ENCODE assay signal across 8 cellular contexts in the genomic region with DNA sequence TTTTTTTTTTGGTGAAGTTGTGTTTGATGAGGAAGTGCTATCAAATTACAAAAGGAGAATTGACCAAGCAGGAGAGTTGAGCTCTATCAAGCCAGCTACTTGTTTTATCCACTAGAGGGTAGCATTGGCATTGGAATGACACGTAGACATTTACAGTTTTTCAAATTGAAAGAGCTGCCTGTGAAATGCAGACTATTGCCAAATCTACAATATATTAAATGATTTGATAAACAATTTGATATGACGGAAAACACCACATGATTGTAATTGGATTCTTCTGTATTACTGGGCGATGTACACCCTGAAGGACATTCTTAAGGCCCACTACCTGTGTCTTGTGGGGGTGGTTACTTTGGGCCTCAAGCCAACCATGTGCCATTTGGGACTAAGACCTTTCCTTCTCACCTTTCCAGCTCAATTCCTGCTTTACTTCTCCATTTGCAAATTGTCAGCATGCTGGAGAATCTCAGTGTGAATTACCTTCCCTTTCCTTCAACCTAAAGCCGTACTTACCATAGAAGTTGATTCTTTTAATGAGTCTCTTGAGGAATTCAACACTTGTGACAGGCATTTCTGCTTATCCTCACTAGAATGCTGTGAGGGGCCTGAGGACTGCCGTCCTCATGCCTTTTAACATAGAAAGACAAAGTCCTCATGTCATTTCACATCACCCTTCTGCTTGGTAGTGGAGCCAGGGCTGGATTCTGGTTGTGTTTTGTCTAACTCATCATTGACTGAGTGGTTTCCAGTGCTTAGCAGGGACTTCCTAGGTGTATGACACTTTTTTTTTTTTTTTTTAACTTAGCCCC.
A peak's percentile ranks its signal among the peaks of the same experiment; 100 is the strongest.
DNase-seq lines count a peak whose midpoint lies in the region; ATAC-seq lines count a peak whose summit lies in the region.

No MANE protein-coding gene starts in this region.

- peaks cover 0 to 2% (median 0%) of the 10 kb centered on the region in 6 donors for H3K9me3 Mint-ChIP-seq in immature natural killer cell
- no peaks in the 10 kb centered on the region for H3K9me3 Mint-ChIP-seq in stimulated activated naive CD8-positive, alpha-beta T cell treated with anti-CD3 and anti-CD28 coated beads, Interleukin-15, amount 100 ng/mL, for 72 hours

- DNase-seq in DMS 273 treated with DMSO at 0.1 percent for 48 hours (lab: John Stamatoyannopoulos, UW) (peak; percentile 50), NCI-H524 (lab: John Stamatoyannopoulos, UW) (peak; percentile 44 to 63), astrocyte of the hippocampus (ENCODE audit: low read depth, low spot score) (peak; percentile 84), immature natural killer cell (peak; percentile 7 to 15 (median 8))
- DNase-seq in stimulated activated naive CD8-positive, alpha-beta T cell treated with anti-CD3 and anti-CD28 coated beads, Interleukin-15, amount 100 ng/mL, for 72 hours = peak in 1 of 2 donors; percentile 21
- DNase-seq in activated CD4-positive, alpha-beta T cell treated with anti-CD3 and anti-CD28 coated beads for 4 hours = no peak

- peak; percentile 87 for ATAC-seq in GM19351 (IDR thresholded peaks at IDR 0.05; ENCODE audit: unreplicated experiment)
- ATAC-seq in HG03520 (IDR thresholded peaks at IDR 0.05; ENCODE audit: unreplicated experiment) = peak; percentile 65
- peak; percentile 75 for ATAC-seq in stimulated activated naive CD8-positive, alpha-beta T cell treated with anti-CD3 and anti-CD28 coated beads, Interleukin-15, amount 100 ng/mL, for 72 hours

- H3K4me1 Mint-ChIP-seq in immature natural killer cell = no peaks in the 10 kb centered on the region
- H3K4me1 Mint-ChIP-seq in stimulated activated naive CD8-positive, alpha-beta T cell treated with anti-CD3 and anti-CD28 coated beads, Interleukin-15, amount 100 ng/mL, for 72 hours = peaks cover 20% of the 10 kb centered on the region

- H3K27ac Mint-ChIP-seq in immature natural killer cell = no peak overlapping the region
- H3K27ac Mint-ChIP-seq in stimulated activated naive CD8-positive, alpha-beta T cell treated with anti-CD3 and anti-CD28 coated beads, Interleukin-15, amount 100 ng/mL, for 72 hours = peak overlapping the region in 1 of 2 donors; percentile 90

- no peaks in the 10 kb centered on the region for H3K36me3 Mint-ChIP-seq in immature natural killer cell

- H3K27me3 Mint-ChIP-seq in immature natural killer cell (ENCODE audit: low read depth in 3 of 3) = peaks cover 1 to 2% (median 2%) of the 10 kb centered on the region in 3 donors
- peaks cover 19% of the 10 kb centered on the region for H3K27me3 Mint-ChIP-seq in stimulated activated naive CD8-positive, alpha-beta T cell treated with anti-CD3 and anti-CD28 coated beads, Interleukin-15, amount 100 ng/mL, for 72 hours

- no peak overlapping the region for H3K4me3 Mint-ChIP-seq in immature natural killer cell
- H3K4me3 Mint-ChIP-seq in stimulated activated naive CD8-positive, alpha-beta T cell treated with anti-CD3 and anti-CD28 coated beads, Interleukin-15, amount 100 ng/mL, for 72 hours = no peak overlapping the region

Comparison
In these comparisons a context has a peak if more than half of its experiments do, and no peak if none do; other contexts are left out.
1. DNase-seq: peak in DMS 273 treated with DMSO at 0.1 percent for 48 hours (single experiment), NCI-H524 (2 of 2), astrocyte of the hippocampus (single experiment) and immature natural killer cell (3 of 3); none in activated CD4-positive, alpha-beta T cell treated with anti-CD3 and anti-CD28 coated beads for 4 hours (0 of 2).
2. Peak in every context shown above with its lines, with median percentiles within 50 percentile points of each other: ATAC-seq.